In genomic region chr1:155177918-155178281, GRCh38 we compare ENCODE assay signal across 23 cellular contexts. TPM values are rescaled to one million over a fixed set of nuclear protein-coding genes. Genes with fewer than 3 reads are reported as not detected.
DNase-seq lines count a peak whose midpoint lies in the region; ATAC-seq and TF ChIP-seq lines count a peak whose summit lies in the region.
"Had no signal": no experiment of that assay in that cellular context is flagged by ENCODE, and none has a peak within 500 bp of the region (broad histone marks: within the 10 kb centered on the region; RNA-seq: fewer than 3 reads in every experiment).

No MANE protein-coding gene starts in this region.

- H3K9me3 ChIP-seq in left ventricle myocardium inferior (replicated peaks): no peaks in the 10 kb centered on the region
- no peaks in the 10 kb centered on the region for H3K9me3 ChIP-seq in heart right ventricle
- H3K9me3 ChIP-seq in lower lobe of right lung: no peaks in the 10 kb centered on the region
- H3K9me3 ChIP-seq in upper lobe of right lung: no peaks in the 10 kb centered on the region
- H3K9me3 ChIP-seq: MG63, mucosa of descending colon, SK-N-SH, tibial nerve had no signal

- H3K27me3 ChIP-seq in left ventricle myocardium inferior (ENCODE audit: low read depth) (peaks cover 27% of the 10 kb centered on the region), heart right ventricle (peaks cover 7 to 28% (median 19%) of the 10 kb centered on the region in 7 donors), lower lobe of right lung (ENCODE audit: low read depth) (peaks cover 6% of the 10 kb centered on the region), upper lobe of right lung (no peaks in the 10 kb centered on the region)
- H3K27me3 ChIP-seq: MG63 had no signal

- H3K27ac ChIP-seq in left ventricle myocardium inferior (replicated peaks) (no peak overlapping the region), heart right ventricle (peak overlapping the region in 1 of 10 donors; percentile 36), lower lobe of right lung (no peak overlapping the region), upper lobe of right lung (peak overlapping the region; percentile 4)

- no peak for ATAC-seq in heart right ventricle
- no peak for ATAC-seq in lower lobe of right lung
- no peak for ATAC-seq in upper lobe of right lung
- ATAC-seq in HG03139 (IDR thresholded peaks at IDR 0.05; ENCODE audit: unreplicated experiment): no peak
- no peak for ATAC-seq in HG03097 (IDR thresholded peaks at IDR 0.05; ENCODE audit: low FRiP score, unreplicated experiment)
- ATAC-seq: HCT116; left cardiac atrium; mucosa of descending colon; Panc1; right cardiac atrium; stimulated activated memory B cell treated with anti-CD40 and anti-IgM and Interleukin-4, amounts not matched to agents 10 μg/mL and 1 μg/mL and 100 μg/mL, for 72 hours had no signal

- H3K36me3 ChIP-seq in left ventricle myocardium inferior (no peaks in the 10 kb centered on the region), heart right ventricle (no peaks in the 10 kb centered on the region), lower lobe of right lung (no peaks in the 10 kb centered on the region), upper lobe of right lung (no peaks in the 10 kb centered on the region)

- peaks cover 25% of the 10 kb centered on the region for H3K4me1 ChIP-seq in left ventricle myocardium inferior
- peaks cover 2 to 36% (median 14%) of the 10 kb centered on the region in 9 donors for H3K4me1 ChIP-seq in heart right ventricle
- peaks cover 28% of the 10 kb centered on the region for H3K4me1 ChIP-seq in lower lobe of right lung
- peaks cover 14% of the 10 kb centered on the region for H3K4me1 ChIP-seq in upper lobe of right lung

- intact Hi-C loops in left ventricle myocardium inferior (cut with micrococcal nuclease): no loop called here
- intact Hi-C loops in heart right ventricle (cut with DNase I): loop anchor here in 5 of 10 donors (2.0 to 10.0 kb wide), 4 partner anchors 44 to 49 kb away; no protein-coding TSS in a partner anchor
- intact Hi-C loops in lower lobe of right lung (cut with DNase I): no loop called here
- intact Hi-C loops in upper lobe of right lung (cut with DNase I): no loop called here

- no peak for TF ChIP-seq CTCF in left ventricle myocardium inferior (IDR thresholded peaks at IDR 0.05; ENCODE audit: borderline replicate concordance)
- TF ChIP-seq CTCF in heart right ventricle (IDR thresholded peaks at IDR 0.05): no peak
- no peak for TF ChIP-seq CTCF in lower lobe of right lung (IDR thresholded peaks at IDR 0.05)
- no peak for TF ChIP-seq CTCF in upper lobe of right lung (IDR thresholded peaks at IDR 0.05)

- 96 to 98% methylated on average over 9 of the region's 9 CpGs for WGBS in heart right ventricle, 2 donors

- DNase-seq in left ventricle myocardium inferior: no peak
- DNase-seq in heart right ventricle: no peak
- DNase-seq in activated CD8-positive, alpha-beta memory T cell treated with anti-CD3 and anti-CD28 coated beads, Interleukin-2, amount 50 U/mL, for 48 hours: peak; percentile 48
- no peak for DNase-seq in lower lobe of right lung
- peak; percentile 66 for DNase-seq in upper lobe of right lung
- DNase-seq in NCI-H1048 (lab: John Stamatoyannopoulos, UW): no peak
- DNase-seq: activated naive CD4-positive, alpha-beta T cell; CD8-positive, alpha-beta memory T cell; DMS79; left cardiac atrium; MG63; NCI-H1694; NCI-H774; SK-N-SH; stimulated activated CD4-positive, alpha-beta T cell treated with anti-CD3 and anti-CD28 coated beads, Interleukin-15, amount 100 ng/mL, for 24 hours had no signal

- H3K4me3 ChIP-seq in left ventricle myocardium inferior: peak overlapping the region; percentile 40
- peak overlapping the region in 1 of 10 donors; percentile 46 for H3K4me3 ChIP-seq in heart right ventricle
- H3K4me3 ChIP-seq in lower lobe of right lung: peak overlapping the region; percentile 32
- H3K4me3 ChIP-seq in upper lobe of right lung: peak overlapping the region; percentile 25
- H3K4me3 ChIP-seq: MG63, mucosa of descending colon had no signal

RNA-seq across cellular contexts. Expression of gene TRIM46, which starts 4.3 kb away (rescaled TPM):
- total RNA-seq in left ventricle myocardium inferior: 0.11 TPM
- total RNA-seq in heart right ventricle: under 1 TPM in 2 of 10 donors, not detected in 8; 0.10 to 0.35 TPM
- polyA plus RNA-seq in heart right ventricle: under 1 TPM; 0.04 to 0.07 TPM
- 0.35 TPM for total RNA-seq in lower lobe of right lung
- total RNA-seq in upper lobe of right lung: 0.43 TPM

RNA-seq across cellular contexts. Expression of gene KRTCAP2, which starts 4.8 kb away (rescaled TPM):
- total RNA-seq in left ventricle myocardium inferior: 113 TPM
- total RNA-seq in heart right ventricle: 100 to 1,000 TPM in 9 of 10 donors, 10 to 100 TPM in 1; 96.1 to 173 (median 114) TPM
- 100 to 1,000 TPM; 302 to 355 TPM for polyA plus RNA-seq in heart right ventricle
- total RNA-seq in lower lobe of right lung: 173 TPM
- 130 TPM for total RNA-seq in upper lobe of right lung

RNA-seq across cellular contexts. Expression of gene THBS3, which starts 29.8 kb away (rescaled TPM):
- total RNA-seq in left ventricle myocardium inferior (7.2 TPM), heart right ventricle (1 to 10 TPM; 3.8 to 8.8 (median 6.4) TPM), lower lobe of right lung (24.4 TPM), upper lobe of right lung (24.9 TPM)
- 10 to 100 TPM in 1 of 2 donors, 1 to 10 TPM in 1; 4.9 to 23.5 TPM for polyA plus RNA-seq in heart right ventricle

RNA-seq across cellular contexts. Expression of gene MTX1, which starts 30.6 kb away (rescaled TPM):
- total RNA-seq in left ventricle myocardium inferior: 18.0 TPM
- 10 to 100 TPM; 13.1 to 25.8 (median 17.1) TPM for total RNA-seq in heart right ventricle
- polyA plus RNA-seq in heart right ventricle: 10 to 100 TPM; 33.9 to 49.7 TPM
- 27.9 TPM for total RNA-seq in lower lobe of right lung
- total RNA-seq in upper lobe of right lung: 28.4 TPM

RNA-seq across cellular contexts. Expression of gene DPM3, which starts 37.6 kb away (rescaled TPM):
- total RNA-seq in left ventricle myocardium inferior (54.5 TPM), heart right ventricle (10 to 100 TPM; 48.2 to 70.9 (median 53.4) TPM), lower lobe of right lung (62.3 TPM), upper lobe of right lung (71.1 TPM)
- 100 to 1,000 TPM; 144 to 304 TPM for polyA plus RNA-seq in heart right ventricle

Comparison
In these comparisons a context has a peak if more than half of its experiments do, and no peak if none do; other contexts are left out.
1. DNase-seq: peak in activated CD8-positive, alpha-beta memory T cell treated with anti-CD3 and anti-CD28 coated beads, Interleukin-2, amount 50 U/mL, for 48 hours (single experiment) and upper lobe of right lung (single experiment); none in left ventricle myocardium inferior (single experiment), heart right ventricle (0 of 2), lower lobe of right lung (single experiment) and NCI-H1048 (single experiment).